In the genomic region with DNA sequence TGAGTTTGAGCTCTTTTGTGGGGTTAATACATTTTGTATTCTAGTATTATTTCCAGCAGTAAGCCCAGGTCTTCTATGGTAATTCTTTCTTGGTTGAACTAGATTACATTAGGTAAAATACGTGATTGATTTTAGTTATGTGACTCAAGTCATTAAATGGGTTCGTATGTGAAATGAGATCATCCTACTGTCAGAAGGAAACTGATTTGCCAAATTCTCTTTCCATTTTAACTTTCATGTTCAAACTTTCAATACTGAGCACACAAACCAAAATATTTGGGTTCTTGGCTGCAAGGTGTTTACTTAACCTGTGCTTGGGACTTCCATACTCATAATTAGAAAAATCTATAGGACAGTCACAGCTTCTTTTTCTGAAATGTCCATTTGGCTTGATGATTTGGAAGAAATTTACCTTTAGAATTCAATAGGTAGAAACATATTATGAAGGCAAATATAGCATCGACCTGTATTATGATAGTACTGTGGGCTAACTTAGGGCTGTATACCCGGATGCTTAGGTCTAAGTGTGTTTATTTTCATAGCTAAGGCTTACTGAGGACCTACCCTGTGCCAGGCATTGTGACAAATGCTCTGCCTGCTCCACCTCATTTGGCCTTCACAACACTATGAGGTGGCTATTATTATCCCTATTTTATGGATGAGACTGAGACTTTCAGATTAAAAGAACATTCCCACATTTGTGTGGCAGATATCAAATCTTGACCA, we compare ENCODE assay signal across 19 cellular contexts.
DNase-seq lines count a peak whose midpoint lies in the region; ATAC-seq lines count a peak whose summit lies in the region.
"Had no signal": no experiment of that assay in that cellular context is flagged by ENCODE, and none has a peak within 500 bp of the region (broad histone marks: within the 10 kb centered on the region; RNA-seq: fewer than 3 reads in every experiment).

No MANE protein-coding gene starts in this region.

- ATAC-seq in GM18498 (IDR thresholded peaks at IDR 0.05; ENCODE audit: unreplicated experiment), result peak; percentile 53
- ATAC-seq in GM21515 (IDR thresholded peaks at IDR 0.05; ENCODE audit: unreplicated experiment), result peak; percentile 31
- ATAC-seq in HG02852 (IDR thresholded peaks at IDR 0.05; ENCODE audit: unreplicated experiment), result peak; percentile 46
- ATAC-seq in HG03565 (IDR thresholded peaks at IDR 0.05; ENCODE audit: unreplicated experiment), result peak; percentile 38
- no peak for ATAC-seq in left lobe of liver
- ATAC-seq in HG02970 (IDR thresholded peaks at IDR 0.05; ENCODE audit: low FRiP score, unreplicated experiment), result no peak
- ATAC-seq in HG03039 (IDR thresholded peaks at IDR 0.05; ENCODE audit: unreplicated experiment), result no peak
- ATAC-seq: A549 had no signal

- DNase-seq in left lobe of liver (ENCODE audit: low spot score), result no peak
- no peak for DNase-seq in stimulated activated CD4-positive, alpha-beta T cell treated with anti-CD3 and anti-CD28 coated beads, Interleukin-12 subunit alpha, Interleukin-12 subunit beta, amount 100 ng/mL, for 4 hours
- DNase-seq: GF-D8, GM23248, IMR-90, Karpas-422, MG63, NCI-H1105, NCI-H1694, NCI-H510A treated with DMSO at 0.1 percent for 48 hours, NCI-H82, SW 1271 had no signal

Comparison
In these comparisons a context has a peak if more than half of its experiments do, and no peak if none do; other contexts are left out.
1. ATAC-seq: peak in GM18498 (single experiment), GM21515 (single experiment), HG02852 (single experiment) and HG03565 (single experiment); none in left lobe of liver (single experiment), HG02970 (single experiment) and HG03039 (single experiment).